4 cellular contexts compared by ENCODE assay signal in genomic region chr15:65188472-65188871, GRCh38. TPM values are rescaled to one million over a fixed set of nuclear protein-coding genes. Genes with fewer than 3 reads are reported as not detected.
"Had no signal": no experiment of that assay in that cellular context is flagged by ENCODE, and none has a peak within 500 bp of the region (broad histone marks: within the 10 kb centered on the region; RNA-seq: fewer than 3 reads in every experiment).

No MANE protein-coding gene starts in this region.

RNA-seq across cellular contexts. Expression of gene CILP, which starts 22.8 kb away (rescaled TPM):
- total RNA-seq: dermis blood vessel endothelial cell, dermis microvascular lymphatic vessel endothelial cell, epithelial cell of proximal tubule, foreskin keratinocyte had no signal
- polyA plus RNA-seq: foreskin keratinocyte had no signal
